8 cellular contexts compared by ENCODE assay signal in genomic region chr11:128323381-128323780, GRCh38.
DNase-seq lines count a peak whose midpoint lies in the region; ATAC-seq and TF ChIP-seq lines count a peak whose summit lies in the region.

No MANE protein-coding gene starts in this region.

- DNase-seq in activated T-cell treated with anti-CD3 and anti-CD28 coated beads, Interleukin-2, amount 50 U/mL, for 24 hours = no peak
- DNase-seq in activated T-cell treated with anti-CD3 and anti-CD28 coated beads for 4 hours (no peak), trophoblast cell (no peak), SKM-1 treated with dmso at 0.1 percent for 144 hours (lab: John Stamatoyannopoulos, UW; ENCODE audit: unreplicated experiment) (no peak), prostate gland (ENCODE audit: low spot score) (no peak)

- TF ChIP-seq RAD21 in Ishikawa (IDR thresholded peaks at IDR 0.05; ENCODE audit: low read depth) = peak; percentile 37

- H3K18ac ChIP-seq in trophoblast cell (ENCODE audit: low read length) = no peak overlapping the region

- peak overlapping the region; percentile 55 for H3K4me3 Mint-ChIP-seq in activated T-cell treated with anti-CD3 and anti-CD28 coated beads, Interleukin-2, amount 50 U/mL, for 24 hours
- H3K4me3 Mint-ChIP-seq in dendritic cell treated with granulocyte-macrophage colony-stimulating factor and Interleukin-4, amounts not matched to agents 40 ng/mL and 50 ng/mL, for 4 days = no peak overlapping the region

- peak overlapping the region; percentile 73 for H3K14ac ChIP-seq in trophoblast cell (ENCODE audit: low read length)

- no peak for TF ChIP-seq POLR2A in prostate gland (IDR thresholded peaks at IDR 0.05)

- no peak overlapping the region for H3K4me2 ChIP-seq in trophoblast cell (ENCODE audit: low read length)

- WGBS in trophoblast cell (ENCODE audit: extremely low coverage, insufficient coverage, insufficient read length) = no CpG with 5 or more reads among the region's 2 CpGs
- WGBS in prostate gland = 81% methylated on average over 2 of the region's 2 CpGs

- peak overlapping the region; percentile 33 for H2BK12ac ChIP-seq in trophoblast cell (ENCODE audit: low read length)

- peak overlapping the region; percentile 59 for H3K4ac ChIP-seq in trophoblast cell (ENCODE audit: low read depth, low read length)

- peak overlapping the region; percentile 67 for H2BK5ac ChIP-seq in trophoblast cell (ENCODE audit: low read depth, low read length, poor library complexity)

- peak overlapping the region; percentile 81 for H2AK5ac ChIP-seq in trophoblast cell (ENCODE audit: low read length)

- peak overlapping the region; percentile 80 for H4K8ac ChIP-seq in trophoblast cell (ENCODE audit: low read depth, low read length)

- H3K4me1 Mint-ChIP-seq in activated T-cell treated with anti-CD3 and anti-CD28 coated beads, Interleukin-2, amount 50 U/mL, for 24 hours (ENCODE audit: low read depth) = peaks cover 90% of the 10 kb centered on the region
- peaks cover 49% of the 10 kb centered on the region for H3K4me1 Mint-ChIP-seq in dendritic cell treated with granulocyte-macrophage colony-stimulating factor and Interleukin-4, amounts not matched to agents 40 ng/mL and 50 ng/mL, for 4 days (ENCODE audit: low read depth)

- H3K4me1 ChIP-seq in trophoblast cell (ENCODE audit: control insufficient read depth in 1 of 2, insufficient read depth in 2 of 2, low read length in 2 of 2) = peaks cover 10 to 11% of the 10 kb centered on the region in 2 experiments
- H3K4me1 ChIP-seq in prostate gland (replicated peaks) = no peaks in the 10 kb centered on the region

- H3K27me3 ChIP-seq in trophoblast cell (ENCODE audit: insufficient read depth, low read length) (no peaks in the 10 kb centered on the region), prostate gland (replicated peaks; ENCODE audit: insufficient read depth) (no peaks in the 10 kb centered on the region)

- H2AFZ ChIP-seq in trophoblast cell (ENCODE audit: insufficient read depth, low read length, poor library complexity) = no peak overlapping the region

- intact Hi-C loops in dendritic cell treated with granulocyte-macrophage colony-stimulating factor and Interleukin-4, amounts not matched to agents 40 ng/mL and 50 ng/mL, for 4 days (cut with micrococcal nuclease) = no loop called here
- intact Hi-C loops in prostate gland (cut with DNase I) = no loop called here

- H3K9ac ChIP-seq in trophoblast cell (ENCODE audit: low read length) = no peak overlapping the region

- H3K36me3 ChIP-seq in trophoblast cell (ENCODE audit: control insufficient read depth in 1 of 2, insufficient read depth in 2 of 2, low read length in 2 of 2) (no peaks in the 10 kb centered on the region), prostate gland (no peaks in the 10 kb centered on the region)

- no peaks in the 10 kb centered on the region for H3K79me2 ChIP-seq in trophoblast cell (ENCODE audit: control insufficient read depth, insufficient read depth, low read length, poor library complexity)

- H3K27me3 Mint-ChIP-seq in activated T-cell treated with anti-CD3 and anti-CD28 coated beads, Interleukin-2, amount 50 U/mL, for 24 hours = no peaks in the 10 kb centered on the region
- peaks cover 8% of the 10 kb centered on the region for H3K27me3 Mint-ChIP-seq in dendritic cell treated with granulocyte-macrophage colony-stimulating factor and Interleukin-4, amounts not matched to agents 40 ng/mL and 50 ng/mL, for 4 days

- peaks cover 10% of the 10 kb centered on the region for H3K9me3 Mint-ChIP-seq in activated T-cell treated with anti-CD3 and anti-CD28 coated beads, Interleukin-2, amount 50 U/mL, for 24 hours
- no peaks in the 10 kb centered on the region for H3K9me3 Mint-ChIP-seq in dendritic cell treated with granulocyte-macrophage colony-stimulating factor and Interleukin-4, amounts not matched to agents 40 ng/mL and 50 ng/mL, for 4 days

- TF ChIP-seq CTCF in prostate gland (IDR thresholded peaks at IDR 0.05) = no peak

- TF ChIP-seq EP300 in Ishikawa (IDR thresholded peaks at IDR 0.05; ENCODE audit: borderline replicate concordance) = no peak

- H4K12ac ChIP-seq in trophoblast cell (ENCODE audit: low read depth, low read length) = no peak overlapping the region

- no peak overlapping the region for H3K23ac ChIP-seq in trophoblast cell (ENCODE audit: low read length)

- H3K36me3 Mint-ChIP-seq in activated T-cell treated with anti-CD3 and anti-CD28 coated beads, Interleukin-2, amount 50 U/mL, for 24 hours (ENCODE audit: low read depth) = peaks cover 15% of the 10 kb centered on the region
- H3K36me3 Mint-ChIP-seq in dendritic cell treated with granulocyte-macrophage colony-stimulating factor and Interleukin-4, amounts not matched to agents 40 ng/mL and 50 ng/mL, for 4 days (ENCODE audit: low read depth) = no peaks in the 10 kb centered on the region

- peak overlapping the region; percentile 76 for H4K91ac ChIP-seq in trophoblast cell (ENCODE audit: low read depth, low read length)

- peaks cover 16% of the 10 kb centered on the region for H3K79me1 ChIP-seq in trophoblast cell (ENCODE audit: low read length)

- H2BK120ac ChIP-seq in trophoblast cell (ENCODE audit: insufficient read depth, low read length, poor library complexity) = peak overlapping the region; percentile 63

- H3K27ac ChIP-seq in trophoblast cell (ENCODE audit: low read depth, low read length) = no peak overlapping the region
- H3K27ac ChIP-seq in prostate gland = no peak overlapping the region

- H3K27ac Mint-ChIP-seq in activated T-cell treated with anti-CD3 and anti-CD28 coated beads, Interleukin-2, amount 50 U/mL, for 24 hours = peak overlapping the region; percentile 98
- H3K27ac Mint-ChIP-seq in dendritic cell treated with granulocyte-macrophage colony-stimulating factor and Interleukin-4, amounts not matched to agents 40 ng/mL and 50 ng/mL, for 4 days = peak overlapping the region; percentile 20

- H3K9me3 ChIP-seq in trophoblast cell (ENCODE audit: insufficient read depth, low read depth, low read length) = no peaks in the 10 kb centered on the region
- H3K9me3 ChIP-seq in prostate gland = no peaks in the 10 kb centered on the region

- H3K4me3 ChIP-seq in trophoblast cell (ENCODE audit: low read depth, low read length) = no peak overlapping the region
- H3K4me3 ChIP-seq in prostate gland = no peak overlapping the region

- no peak for ATAC-seq in HG02571 (IDR thresholded peaks at IDR 0.05; ENCODE audit: unreplicated experiment)

TF ChIP-seq in Ishikawa, 13 proteins besides CTCF, POLR2A, EP300 and RAD21:
- TF ChIP-seq TAF1 (IDR thresholded peaks at IDR 0.05; ENCODE audit: low read depth) (no peak), EGR1 (IDR thresholded peaks at IDR 0.05) (no peak), FOXM1 (IDR thresholded peaks at IDR 0.05; ENCODE audit: borderline replicate concordance, low read depth) (no peak), USF1 (IDR thresholded peaks at IDR 0.05) (no peak), REST (IDR thresholded peaks at IDR 0.05; ENCODE audit: low read depth) (no peak), TCF12 (IDR thresholded peaks at IDR 0.05; ENCODE audit: low read depth) (no peak)
- TF ChIP-seq, protein P1, sequence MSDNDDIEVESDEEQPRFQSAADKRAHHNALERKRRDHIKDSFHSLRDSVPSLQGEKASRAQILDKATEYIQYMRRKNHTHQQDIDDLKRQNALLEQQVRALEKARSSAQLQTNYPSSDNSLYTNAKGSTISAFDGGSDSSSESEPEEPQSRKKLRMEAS (IDR thresholded peaks at IDR 0.05) = no peak
TF ChIP-seq in Ishikawa: peak in this region for 0.
